In genomic region chr9:28650327-28650726, GRCh38 we compare ENCODE assay signal across 33 cellular contexts.
"Had no signal": no experiment of that assay in that cellular context is flagged by ENCODE, and none has a peak within 500 bp of the region (broad histone marks: within the 10 kb centered on the region; RNA-seq: fewer than 3 reads in every experiment).

No MANE protein-coding gene starts in this region.

- H3K4me3 ChIP-seq: esophagus muscularis mucosa, heart right ventricle, lower lobe of right lung, ovary, prostate gland, sigmoid colon, vagina had no signal

- H3K27ac ChIP-seq: esophagus muscularis mucosa, foreskin keratinocyte, heart right ventricle, lower lobe of right lung, ovary, prostate gland, sigmoid colon, vagina had no signal

- H3K9me3 ChIP-seq: esophagus muscularis mucosa, heart right ventricle, lower lobe of right lung, ovary, prostate gland, sigmoid colon, vagina had no signal

- H3K9me3 Mint-ChIP-seq: activated CD4-positive, alpha-beta memory T cell treated with anti-CD3 and anti-CD28 coated beads, Interleukin-2, amount 10 ng/mL, durations not matched to agents 7 days and 5 days; activated CD4-positive, alpha-beta T cell treated with anti-CD3 and anti-CD28 coated beads, Interleukin-2, amount 10 ng/mL, durations not matched to agents 7 days and 5 days; activated naive CD4-positive, alpha-beta T cell treated with anti-CD3 and anti-CD28 coated beads, Interleukin-2, amount 50 U/mL, for 24 hours; activated T-cell treated with anti-CD3 and anti-CD28 coated beads, Interleukin-2, amount 50 U/mL, for 24 hours; dendritic cell treated with granulocyte-macrophage colony-stimulating factor and Interleukin-4, amounts not matched to agents 40 ng/mL and 50 ng/mL, for 4 days; endodermal cell; type B pancreatic cell had no signal

- H3K4me3 Mint-ChIP-seq: activated CD4-positive, alpha-beta memory T cell treated with anti-CD3 and anti-CD28 coated beads, Interleukin-2, amount 10 ng/mL, durations not matched to agents 7 days and 5 days; activated CD4-positive, alpha-beta T cell treated with anti-CD3 and anti-CD28 coated beads, Interleukin-2, amount 10 ng/mL, durations not matched to agents 7 days and 5 days; activated naive CD4-positive, alpha-beta T cell treated with anti-CD3 and anti-CD28 coated beads, Interleukin-2, amount 50 U/mL, for 24 hours; activated naive CD8-positive, alpha-beta T cell treated with anti-CD3 and anti-CD28 coated beads, Interleukin-2, amount 50 U/mL, for 24 hours; activated T-cell treated with anti-CD3 and anti-CD28 coated beads, Interleukin-2, amount 50 U/mL, for 24 hours; activated T-helper 17 cell treated with anti-CD3 and anti-CD28 coated beads, Interleukin-2, amount 50 U/mL, for 72 hours; central memory CD8-positive, alpha-beta T cell; dendritic cell treated with granulocyte-macrophage colony-stimulating factor and Interleukin-4, amounts not matched to agents 40 ng/mL and 50 ng/mL, for 4 days; endodermal cell; natural killer cell; stimulated activated memory B cell treated with anti-CD40 and anti-IgM and Interleukin-4, amounts not matched to agents 10 μg/mL and 1 μg/mL and 100 μg/mL, for 72 hours; stimulated activated naive CD8-positive, alpha-beta T cell treated with anti-CD3 and anti-CD28 coated beads, Interleukin-15, amount 100 ng/mL, for 72 hours; T-helper 17 cell; type B pancreatic cell had no signal

- ATAC-seq: activated naive CD8-positive, alpha-beta T cell treated with anti-CD3 and anti-CD28 coated beads, Interleukin-2, amount 50 U/mL, for 24 hours; activated T-helper 17 cell treated with anti-CD3 and anti-CD28 coated beads, Interleukin-2, amount 50 U/mL, for 72 hours; foreskin keratinocyte; heart right ventricle; left lobe of liver; lower lobe of right lung; stimulated activated memory B cell treated with anti-CD40 and anti-IgM and Interleukin-4, amounts not matched to agents 10 μg/mL and 1 μg/mL and 100 μg/mL, for 72 hours; stimulated activated naive CD8-positive, alpha-beta T cell treated with anti-CD3 and anti-CD28 coated beads, Interleukin-15, amount 100 ng/mL, for 72 hours; T-helper 17 cell had no signal

- H3K27ac Mint-ChIP-seq: activated CD4-positive, alpha-beta memory T cell treated with anti-CD3 and anti-CD28 coated beads, Interleukin-2, amount 10 ng/mL, durations not matched to agents 7 days and 5 days; activated CD4-positive, alpha-beta T cell treated with anti-CD3 and anti-CD28 coated beads, Interleukin-2, amount 10 ng/mL, durations not matched to agents 7 days and 5 days; activated naive CD4-positive, alpha-beta T cell treated with anti-CD3 and anti-CD28 coated beads, Interleukin-2, amount 50 U/mL, for 24 hours; activated naive CD8-positive, alpha-beta T cell treated with anti-CD3 and anti-CD28 coated beads, Interleukin-2, amount 50 U/mL, for 24 hours; activated T-cell treated with anti-CD3 and anti-CD28 coated beads, Interleukin-2, amount 50 U/mL, for 24 hours; activated T-helper 17 cell treated with anti-CD3 and anti-CD28 coated beads, Interleukin-2, amount 50 U/mL, for 72 hours; dendritic cell treated with granulocyte-macrophage colony-stimulating factor and Interleukin-4, amounts not matched to agents 40 ng/mL and 50 ng/mL, for 4 days; endodermal cell; natural killer cell; stimulated activated memory B cell treated with anti-CD40 and anti-IgM and Interleukin-4, amounts not matched to agents 10 μg/mL and 1 μg/mL and 100 μg/mL, for 72 hours; stimulated activated naive CD8-positive, alpha-beta T cell treated with anti-CD3 and anti-CD28 coated beads, Interleukin-15, amount 100 ng/mL, for 72 hours; T-helper 17 cell; type B pancreatic cell had no signal

- H3K36me3 ChIP-seq: esophagus muscularis mucosa, heart right ventricle, lower lobe of right lung, ovary, prostate gland, sigmoid colon, vagina had no signal

- H3K27me3 ChIP-seq: esophagus muscularis mucosa, foreskin keratinocyte, heart right ventricle, ovary, sigmoid colon, vagina had no signal

- DNase-seq: activated CD4-positive, alpha-beta memory T cell treated with anti-CD3 and anti-CD28 coated beads, Interleukin-2, amount 10 ng/mL, durations not matched to agents 7 days and 5 days; activated CD4-positive, alpha-beta T cell treated with anti-CD3 and anti-CD28 coated beads for 1 hour; activated CD4-positive, alpha-beta T cell treated with anti-CD3 and anti-CD28 coated beads, Interleukin-2, amount 10 ng/mL, durations not matched to agents 7 days and 5 days; activated CD8-positive, alpha-beta memory T cell treated with anti-CD3 and anti-CD28 coated beads, Interleukin-2, amount 50 U/mL, for 48 hours; activated naive CD8-positive, alpha-beta T cell treated with anti-CD3 and anti-CD28 coated beads, Interleukin-2, amount 50 U/mL, for 24 hours; activated T-cell treated with anti-CD3 and anti-CD28 coated beads, Interleukin-2, amount 50 U/mL, for 24 hours; amygdala; endodermal cell; foreskin keratinocyte; heart right ventricle; kidney glomerular epithelial cell; lower lobe of right lung; mesenchymal stem cell; natural killer cell; ovary; retina; sigmoid colon; small intestine; stimulated activated CD4-positive, alpha-beta T cell treated with anti-CD3 and anti-CD28 coated beads, Interleukin-4, amount 100 ng/mL, for 4 hours; stimulated activated CD8-positive, alpha-beta memory T cell treated with anti-CD3 and anti-CD28 coated beads, Interleukin-4, amount 100 ng/mL, for 48 hours; stimulated activated naive CD8-positive, alpha-beta T cell treated with anti-CD3 and anti-CD28 coated beads, Interleukin-15, amount 100 ng/mL, for 72 hours; substantia nigra; T-helper 17 cell had no signal

- H3K4me1 ChIP-seq: esophagus muscularis mucosa, foreskin keratinocyte, heart right ventricle, lower lobe of right lung, prostate gland, sigmoid colon, vagina had no signal

- H3K27me3 Mint-ChIP-seq: activated CD4-positive, alpha-beta memory T cell treated with anti-CD3 and anti-CD28 coated beads, Interleukin-2, amount 10 ng/mL, durations not matched to agents 7 days and 5 days; activated CD4-positive, alpha-beta T cell treated with anti-CD3 and anti-CD28 coated beads, Interleukin-2, amount 10 ng/mL, durations not matched to agents 7 days and 5 days; activated naive CD4-positive, alpha-beta T cell treated with anti-CD3 and anti-CD28 coated beads, Interleukin-2, amount 50 U/mL, for 24 hours; activated naive CD8-positive, alpha-beta T cell treated with anti-CD3 and anti-CD28 coated beads, Interleukin-2, amount 50 U/mL, for 24 hours; activated T-cell treated with anti-CD3 and anti-CD28 coated beads, Interleukin-2, amount 50 U/mL, for 24 hours; activated T-helper 17 cell treated with anti-CD3 and anti-CD28 coated beads, Interleukin-2, amount 50 U/mL, for 72 hours; central memory CD8-positive, alpha-beta T cell; dendritic cell treated with granulocyte-macrophage colony-stimulating factor and Interleukin-4, amounts not matched to agents 40 ng/mL and 50 ng/mL, for 4 days; stimulated activated memory B cell treated with anti-CD40 and anti-IgM and Interleukin-4, amounts not matched to agents 10 μg/mL and 1 μg/mL and 100 μg/mL, for 72 hours; stimulated activated naive CD8-positive, alpha-beta T cell treated with anti-CD3 and anti-CD28 coated beads, Interleukin-15, amount 100 ng/mL, for 72 hours; T-helper 17 cell; type B pancreatic cell had no signal

- H3K36me3 Mint-ChIP-seq: activated naive CD4-positive, alpha-beta T cell treated with anti-CD3 and anti-CD28 coated beads, Interleukin-2, amount 50 U/mL, for 24 hours; natural killer cell; stimulated activated memory B cell treated with anti-CD40 and anti-IgM and Interleukin-4, amounts not matched to agents 10 μg/mL and 1 μg/mL and 100 μg/mL, for 72 hours; type B pancreatic cell had no signal

- H3K4me1 Mint-ChIP-seq: activated CD4-positive, alpha-beta memory T cell treated with anti-CD3 and anti-CD28 coated beads, Interleukin-2, amount 10 ng/mL, durations not matched to agents 7 days and 5 days; activated CD4-positive, alpha-beta T cell treated with anti-CD3 and anti-CD28 coated beads, Interleukin-2, amount 10 ng/mL, durations not matched to agents 7 days and 5 days; activated naive CD4-positive, alpha-beta T cell treated with anti-CD3 and anti-CD28 coated beads, Interleukin-2, amount 50 U/mL, for 24 hours; activated naive CD8-positive, alpha-beta T cell treated with anti-CD3 and anti-CD28 coated beads, Interleukin-2, amount 50 U/mL, for 24 hours; activated T-helper 17 cell treated with anti-CD3 and anti-CD28 coated beads, Interleukin-2, amount 50 U/mL, for 72 hours; central memory CD8-positive, alpha-beta T cell; stimulated activated memory B cell treated with anti-CD40 and anti-IgM and Interleukin-4, amounts not matched to agents 10 μg/mL and 1 μg/mL and 100 μg/mL, for 72 hours; stimulated activated naive CD8-positive, alpha-beta T cell treated with anti-CD3 and anti-CD28 coated beads, Interleukin-15, amount 100 ng/mL, for 72 hours; T-helper 17 cell had no signal
